Comparison of ENCODE assay signal across 26 cellular contexts in genomic region chr2:11726384-11726783, GRCh38. TPM values are rescaled to one million over a fixed set of nuclear protein-coding genes. Genes with fewer than 3 reads are reported as not detected.
DNase-seq lines count a peak whose midpoint lies in the region; ATAC-seq and TF ChIP-seq lines count a peak whose summit lies in the region.
"Had no signal": no experiment of that assay in that cellular context is flagged by ENCODE, and none has a peak within 500 bp of the region (broad histone marks: within the 10 kb centered on the region; RNA-seq: fewer than 3 reads in every experiment).

No MANE protein-coding gene starts in this region.

- intact Hi-C loops in right lobe of liver (cut with DNase I) (no loop called here), mucosa of descending colon (cut with DNase I, micrococcal nuclease) (no loop called here)

- no peaks in the 10 kb centered on the region for H3K36me3 ChIP-seq in right lobe of liver
- no peaks in the 10 kb centered on the region for H3K36me3 ChIP-seq in mucosa of descending colon (ENCODE audit: low read depth)

- H3K9me3 ChIP-seq in right lobe of liver = no peaks in the 10 kb centered on the region
- no peaks in the 10 kb centered on the region for H3K9me3 ChIP-seq in mucosa of descending colon

- whole genome bisulfite sequencing in right lobe of liver (ENCODE audit: insufficient coverage, low coverage, low lambda C conversion rate, missing lambda C conversion rate) = 20% methylated on average over 7 of the region's 7 CpGs

- H3K4me1 ChIP-seq in right lobe of liver = peaks cover 0 to 33% (median 14%) of the 10 kb centered on the region in 4 donors
- no peaks in the 10 kb centered on the region for H3K4me1 ChIP-seq in mucosa of descending colon (ENCODE audit: low read depth)

- no peak for TF ChIP-seq CTCF in right lobe of liver (IDR thresholded peaks at IDR 0.05)
- TF ChIP-seq CTCF in mucosa of descending colon (IDR thresholded peaks at IDR 0.05) = no peak

- H3K27ac ChIP-seq in right lobe of liver = peak overlapping the region; percentile 51 to 84 (median 75)
- H3K27ac ChIP-seq: C4-2B, parathyroid adenoma had no signal

- TF ChIP-seq POLR2A in right lobe of liver (IDR thresholded peaks at IDR 0.05) = no peak

- no peaks in the 10 kb centered on the region for H3K27me3 ChIP-seq in right lobe of liver

- peak; percentile 30; the same call in 2 of the 3 replicates for ATAC-seq in SK-N-SH treated with all-trans-retinoic acid at 6 μM for 48 hours
- ATAC-seq in right lobe of liver = peak; percentile 87 to 93 (median 91)
- ATAC-seq in mucosa of descending colon = no peak
- ATAC-seq: activated naive CD4-positive, alpha-beta T cell treated with anti-CD3 and anti-CD28 coated beads, Interleukin-2, amount 50 U/mL, for 72 hours; activated T-helper 17 cell treated with anti-CD3 and anti-CD28 coated beads, Interleukin-2, amount 50 U/mL, for 72 hours; HCT116; natural killer cell; WTC11 had no signal

- peak; percentile 81 for DNase-seq in DMS 273 (lab: John Stamatoyannopoulos, UW; ENCODE audit: unreplicated experiment)
- peak; percentile 95 for DNase-seq in NCI-H1694 treated with DMSO at 0.1 percent for 48 hours (lab: John Stamatoyannopoulos, UW)
- peak; percentile 83 to 94 (median 91) for DNase-seq in right lobe of liver
- DNase-seq in stimulated activated CD4-positive, alpha-beta T cell treated with anti-CD3 and anti-CD28 coated beads, Interleukin-2, amount 100 ng/mL, for 48 hours = no peak
- no peak for DNase-seq in MV-4-11 (lab: John Stamatoyannopoulos, UW)
- DNase-seq in mucosa of descending colon = no peak
- no peak for DNase-seq in hypothalamus (lab: John Stamatoyannopoulos, UW)
- DNase-seq: activated CD8-positive, alpha-beta memory T cell treated with anti-CD3 and anti-CD28 coated beads, Interleukin-2, amount 50 U/mL, for 4 hours; Calu3; central memory CD4-positive, alpha-beta T cell; EL; kidney glomerular epithelial cell; natural killer cell; NCI-H1417; NCI-H748 treated with DMSO at 0.1 percent for 48 hours; stimulated activated CD4-positive, alpha-beta T cell treated with anti-CD3 and anti-CD28 coated beads, Interleukin-15, amount 100 ng/mL, for 24 hours; T-helper 9 cell had no signal

- no peak overlapping the region for H3K4me3 ChIP-seq in right lobe of liver
- no peak overlapping the region for H3K4me3 ChIP-seq in mucosa of descending colon

TF ChIP-seq in SK-N-SH treated with all-trans-retinoic acid at 6 μM for 48 hours, 23 proteins besides CTCF, POLR2A, EP300 and RAD21:
- no peak for TF ChIP-seq ZFP3 (CRISPR knock-in tag; IDR thresholded peaks at IDR 0.05)
- TF ChIP-seq ZNF8 (CRISPR knock-in tag; IDR thresholded peaks at IDR 0.05) = no peak
- no peak for TF ChIP-seq OSR1 (CRISPR knock-in tag; IDR thresholded peaks at IDR 0.05)
- no peak for TF ChIP-seq POU6F1 (CRISPR knock-in tag; IDR thresholded peaks at IDR 0.05; ENCODE audit: borderline replicate concordance, low read depth)
- TF ChIP-seq ZC3H10 (CRISPR knock-in tag; IDR thresholded peaks at IDR 0.05) = no peak
- no peak for TF ChIP-seq ISL1 (CRISPR knock-in tag; IDR thresholded peaks at IDR 0.05)
- no peak for TF ChIP-seq PPARA (CRISPR knock-in tag; IDR thresholded peaks at IDR 0.05; ENCODE audit: borderline replicate concordance)
- no peak; the same call in 1 of the 2 replicates for TF ChIP-seq TCF4 (CRISPR knock-in tag; IDR thresholded peaks at IDR 0.05; ENCODE audit: borderline replicate concordance)
- TF ChIP-seq GLIS3 (CRISPR knock-in tag; IDR thresholded peaks at IDR 0.05) = no peak
- no peak for TF ChIP-seq ZFP30 (CRISPR knock-in tag; IDR thresholded peaks at IDR 0.05)
- TF ChIP-seq SNAI2 (CRISPR knock-in tag; IDR thresholded peaks at IDR 0.05) = no peak
- TF ChIP-seq CSDC2 (CRISPR knock-in tag; IDR thresholded peaks at IDR 0.05) = no peak
- no peak for TF ChIP-seq ESRRG (CRISPR knock-in tag; IDR thresholded peaks at IDR 0.05)
- no peak for TF ChIP-seq TOX (CRISPR knock-in tag; IDR thresholded peaks at IDR 0.05; ENCODE audit: borderline replicate concordance)
- no peak for TF ChIP-seq ZNF565 (CRISPR knock-in tag; conservative IDR thresholded peaks at IDR 0.05; ENCODE audit: low read depth)

RNA-seq across cellular contexts. Expression of gene LPIN1, which starts 20.0 kb away (rescaled TPM):
- total RNA-seq in right lobe of liver = 10 to 100 TPM; 17.3 to 58.7 (median 29.1) TPM
- total RNA-seq in mucosa of descending colon = 10 to 100 TPM; 29.7 to 38.4 (median 30.4) TPM

RNA-seq across cellular contexts. Expression of gene NTSR2, which starts 56.4 kb away (rescaled TPM):
- total RNA-seq in right lobe of liver (not detected), mucosa of descending colon (not detected)
- total RNA-seq: activated naive CD4-positive, alpha-beta T cell treated with anti-CD3 and anti-CD28 coated beads, Interleukin-2, amount 50 U/mL, for 72 hours; activated T-helper 17 cell treated with anti-CD3 and anti-CD28 coated beads, Interleukin-2, amount 50 U/mL, for 72 hours; astrocyte; Calu3; fibroblast of lung; natural killer cell; WTC11 had no signal

Comparison
In these comparisons a context has a peak if more than half of its experiments do, and no peak if none do; other contexts are left out.
1. DNase-seq: peak in DMS 273 (single experiment), NCI-H1694 treated with DMSO at 0.1 percent for 48 hours (single experiment) and right lobe of liver (3 of 3); none in stimulated activated CD4-positive, alpha-beta T cell treated with anti-CD3 and anti-CD28 coated beads, Interleukin-2, amount 100 ng/mL, for 48 hours (0 of 2), MV-4-11 (single experiment), mucosa of descending colon (0 of 3) and hypothalamus (0 of 51).